Comparison of ENCODE assay signal across 8 cellular contexts in the genomic region with DNA sequence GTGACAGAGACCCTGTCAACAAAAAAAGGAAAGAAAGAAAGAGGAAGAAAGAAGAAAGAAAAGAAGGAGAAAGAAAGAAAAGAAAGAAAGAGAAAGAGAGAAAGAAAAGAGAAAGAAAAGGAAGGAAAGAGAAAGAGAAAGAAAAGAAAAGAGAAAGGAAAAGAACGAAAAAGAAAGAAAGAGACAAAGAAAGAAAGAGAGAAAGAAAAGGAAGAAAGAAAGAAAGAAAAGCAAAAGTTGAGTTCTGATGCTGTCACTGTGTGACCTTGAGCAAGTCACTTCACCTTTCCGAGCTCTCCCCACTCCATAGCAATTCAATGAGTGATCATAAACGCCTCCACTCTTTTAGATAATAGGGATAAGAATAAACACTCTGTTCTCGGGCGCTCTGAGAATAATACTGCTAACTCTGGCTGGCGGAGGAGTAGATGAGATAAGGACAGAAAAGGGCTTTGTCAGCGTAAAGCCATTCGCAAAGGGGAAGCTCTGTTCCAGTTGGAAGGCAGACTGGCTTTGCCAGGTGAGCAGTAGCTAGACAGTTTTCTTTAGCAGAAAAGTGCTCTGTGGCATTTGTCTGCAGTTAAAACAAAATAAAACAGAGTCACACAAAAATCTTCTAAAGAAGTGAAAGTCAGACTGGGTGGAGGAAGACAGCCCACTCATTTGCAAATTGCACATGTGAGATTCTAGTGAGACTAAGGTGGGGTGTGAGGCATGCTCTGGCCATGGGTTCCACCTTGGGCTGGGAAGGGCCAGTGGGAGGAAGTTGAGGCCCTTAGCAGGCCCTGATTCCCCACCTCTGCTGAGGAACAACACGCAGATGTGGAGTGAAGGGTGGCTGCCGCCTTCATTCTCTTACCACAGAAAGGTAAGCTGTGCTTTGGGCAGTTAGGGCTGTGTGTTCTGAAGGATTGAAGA. TPM values are rescaled to one million over a fixed set of nuclear protein-coding genes. Genes with fewer than 3 reads are reported as not detected.
DNase-seq lines count a peak whose midpoint lies in the region; ATAC-seq and TF ChIP-seq lines count a peak whose summit lies in the region.

No MANE protein-coding gene starts in this region.

- TF ChIP-seq CTCF in CD4-positive, alpha-beta T cell (IDR thresholded peaks at IDR 0.05), result no peak
- TF ChIP-seq CTCF in GM23338 (conservative IDR thresholded peaks at IDR 0.05; ENCODE audit: low read depth in 2 of 2) (no peak), tibial nerve (IDR thresholded peaks at IDR 0.05) (no peak)

- no peaks in the 10 kb centered on the region for H3K79me2 ChIP-seq in GM23338 (replicated peaks; ENCODE audit: insufficient read depth)

- no peak overlapping the region for H3K4me2 ChIP-seq in GM23338

- no peak for DNase-seq in CD4-positive, alpha-beta T cell
- DNase-seq in GM23338 (ENCODE audit: low spot score) (no peak), T-cell (no peak), left cardiac atrium (no peak), tibial nerve (ENCODE audit: low spot score in 2 of 2) (no peak), NCI-H1694 treated with DMSO at 0.1 percent for 48 hours (lab: John Stamatoyannopoulos, UW) (no peak), DMS 273 (lab: John Stamatoyannopoulos, UW; ENCODE audit: unreplicated experiment) (no peak)
- DNase-seq in stimulated activated CD4-positive, alpha-beta T cell treated with anti-CD3 and anti-CD28 coated beads, Interleukin-1b, Interleukin-23, amount 100 ng/mL, for 48 hours, result no peak

- H3K4me3 Mint-ChIP-seq in CD4-positive, alpha-beta T cell, result peak overlapping the region; percentile 75
- no peak overlapping the region for H3K4me3 Mint-ChIP-seq in GM23338
- peak overlapping the region; percentile 46 to 77 (median 70) for H3K4me3 Mint-ChIP-seq in T-cell

- H3K27ac ChIP-seq in CD4-positive, alpha-beta T cell (ENCODE audit: low read depth, low read length), result no peak overlapping the region
- H3K27ac ChIP-seq in GM23338 (ENCODE audit: low read depth) (no peak overlapping the region), tibial nerve (peak overlapping the region in 3 of 4 donors; percentile 9 to 67 (median 60))

- H3K27ac Mint-ChIP-seq in CD4-positive, alpha-beta T cell, result peak overlapping the region; percentile 21
- H3K27ac Mint-ChIP-seq in GM23338 (no peak overlapping the region), T-cell (peak overlapping the region in 1 of 2 donors; percentile 88)

- H2AFZ ChIP-seq in GM23338, result peak overlapping the region; percentile 66

- intact Hi-C loops in CD4-positive, alpha-beta T cell (cut with DNase I, micrococcal nuclease), result no loop called here
- intact Hi-C loops in left cardiac atrium (cut with DNase I), result no loop called here

- H3K4me3 ChIP-seq in GM23338, result no peak overlapping the region
- no peak overlapping the region for H3K4me3 ChIP-seq in tibial nerve

- no peaks in the 10 kb centered on the region for H3K4me1 ChIP-seq in GM23338 (ENCODE audit: insufficient read depth)
- H3K4me1 ChIP-seq in tibial nerve, result peaks cover 0 to 22% (median 7%) of the 10 kb centered on the region in 4 donors

- no peaks in the 10 kb centered on the region for H3K36me3 ChIP-seq in GM23338 (ENCODE audit: insufficient read depth)
- H3K36me3 ChIP-seq in tibial nerve, result no peaks in the 10 kb centered on the region

- H3F3A ChIP-seq in GM23338 (replicated peaks; ENCODE audit: low read depth), result no peaks in the 10 kb centered on the region

- WGBS in tibial nerve, 2 donors, result 29 to 39% methylated on average over 10 of the region's 10 CpGs

- H3K4me1 Mint-ChIP-seq in CD4-positive, alpha-beta T cell (ENCODE audit: low read depth), result peaks cover 20% of the 10 kb centered on the region
- no peaks in the 10 kb centered on the region for H3K4me1 Mint-ChIP-seq in GM23338
- peaks cover 12 to 20% (median 16%) of the 10 kb centered on the region in 3 donors for H3K4me1 Mint-ChIP-seq in T-cell

- no peaks in the 10 kb centered on the region for H3K36me3 Mint-ChIP-seq in CD4-positive, alpha-beta T cell (ENCODE audit: low read depth)
- H3K36me3 Mint-ChIP-seq in GM23338 (ENCODE audit: low read depth) (no peaks in the 10 kb centered on the region), T-cell (no peaks in the 10 kb centered on the region)

- H3K9me3 ChIP-seq in CD4-positive, alpha-beta T cell (ENCODE audit: control insufficient read depth, low read length), result no peaks in the 10 kb centered on the region
- H3K9me3 ChIP-seq in tibial nerve, result no peaks in the 10 kb centered on the region

- H3K27me3 Mint-ChIP-seq in CD4-positive, alpha-beta T cell, result no peaks in the 10 kb centered on the region
- peaks cover 2% of the 10 kb centered on the region for H3K27me3 Mint-ChIP-seq in GM23338 (ENCODE audit: insufficient read depth, low read depth, poor library complexity)
- H3K27me3 Mint-ChIP-seq in T-cell, result no peaks in the 10 kb centered on the region

- H3K27me3 ChIP-seq in CD4-positive, alpha-beta T cell (ENCODE audit: control insufficient read depth, insufficient read depth, low read length), result no peaks in the 10 kb centered on the region
- H3K27me3 ChIP-seq in GM23338 (ENCODE audit: insufficient read depth) (no peaks in the 10 kb centered on the region), tibial nerve (no peaks in the 10 kb centered on the region)

- peaks cover 6% of the 10 kb centered on the region; the same call in 1 of the 2 replicates for H3K9me2 ChIP-seq in GM23338 (ENCODE audit: insufficient read depth)

- POLR2A ChIA-PET in CD4-positive, alpha-beta T cell (lab: Charles Lee), result interaction anchor here (0.7 to 1.0 kb wide), 2 partner anchors 9 to 1254 kb away, joined by 3 to 4 read pairs; no protein-coding TSS in a partner anchor
- POLR2A ChIA-PET in T-cell (lab: Charles Lee), result interaction anchor here in 1 of 2 donors (0.5 kb wide), 1 partner anchor 41 kb away, joined by 5 read pairs; no protein-coding TSS in a partner anchor

- no peaks in the 10 kb centered on the region for H4K20me1 ChIP-seq in GM23338 (replicated peaks; ENCODE audit: insufficient read depth)

- H3K9me3 Mint-ChIP-seq in CD4-positive, alpha-beta T cell, result no peaks in the 10 kb centered on the region
- no peaks in the 10 kb centered on the region for H3K9me3 Mint-ChIP-seq in GM23338
- H3K9me3 Mint-ChIP-seq in T-cell, result no peaks in the 10 kb centered on the region

- CTCF ChIA-PET in CD4-positive, alpha-beta T cell (lab: Charles Lee), result no interaction called here
- CTCF ChIA-PET in T-cell (lab: Charles Lee), result interaction anchor here (0.6 to 0.9 kb wide), 3 partner anchors 105 to 204 kb away, joined by 3 to 7 read pairs (median 4); no protein-coding TSS in a partner anchor

- ATAC-seq in CD4-positive, alpha-beta T cell (ENCODE audit: poor library complexity), result peak; percentile 34
- ATAC-seq in GM23338, result no peak
- ATAC-seq in T-cell (replicated peaks in 1 of 4), result peak; percentile 43 to 68 (median 54)
- peak; percentile 78 to 85 for ATAC-seq in left cardiac atrium

- TF ChIP-seq POLR2A in tibial nerve (IDR thresholded peaks at IDR 0.05), result no peak

- no peak for TF ChIP-seq EP300 in tibial nerve (IDR thresholded peaks at IDR 0.05)

TF ChIP-seq in GM23338, 12 proteins besides CTCF, POLR2A, EP300 and RAD21:
- TF ChIP-seq ZNF331 (CRISPR knock-in tag; IDR thresholded peaks at IDR 0.05; ENCODE audit: low read depth) (no peak), JUNB (IDR thresholded peaks at IDR 0.05; ENCODE audit: unreplicated experiment) (no peak), ZNF114 (CRISPR knock-in tag; IDR thresholded peaks at IDR 0.05) (no peak)
- TF ChIP-seq, protein P1, sequence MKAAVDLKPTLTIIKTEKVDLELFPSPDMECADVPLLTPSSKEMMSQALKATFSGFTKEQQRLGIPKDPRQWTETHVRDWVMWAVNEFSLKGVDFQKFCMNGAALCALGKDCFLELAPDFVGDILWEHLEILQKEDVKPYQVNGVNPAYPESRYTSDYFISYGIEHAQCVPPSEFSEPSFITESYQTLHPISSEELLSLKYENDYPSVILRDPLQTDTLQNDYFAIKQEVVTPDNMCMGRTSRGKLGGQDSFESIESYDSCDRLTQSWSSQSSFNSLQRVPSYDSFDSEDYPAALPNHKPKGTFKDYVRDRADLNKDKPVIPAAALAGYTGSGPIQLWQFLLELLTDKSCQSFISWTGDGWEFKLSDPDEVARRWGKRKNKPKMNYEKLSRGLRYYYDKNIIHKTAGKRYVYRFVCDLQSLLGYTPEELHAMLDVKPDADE (IDR thresholded peaks at IDR 0.05), result no peak
TF ChIP-seq in GM23338: peak in this region for 0.

RNA-seq across cellular contexts. Expression of a gene that starts 9.6 kb away (rescaled TPM):
- 10 to 100 TPM; 39.7 to 42.1 TPM for total RNA-seq in CD4-positive, alpha-beta T cell
- total RNA-seq in GM23338 (2014; rRNA removed; shearing (Covaris generic)), result 155 and 179 TPM in 2 replicates
- polyA plus RNA-seq in GM23338 (2016; fragmentation: Nextera tagmentation; extraction: Ambion mirVana), result 36.5 and 39.7 TPM in 2 replicates
- total RNA-seq in T-cell (10 to 100 TPM; 37.0 to 79.7 (median 39.4) TPM), left cardiac atrium (10 to 100 TPM; 28.0 to 94.4 TPM), tibial nerve (100 to 1,000 TPM; 265 to 345 (median 277) TPM)

Comparison
In these comparisons a context has a peak if more than half of its experiments do, and no peak if none do; other contexts are left out.
1. H3K27ac ChIP-seq: peak in tibial nerve (3 of 4); none in CD4-positive, alpha-beta T cell (single experiment) and GM23338 (single experiment).